Comparison of ENCODE assay signal across 17 cellular contexts in genomic region chr4:140993969-140994459, GRCh38.
"Had no signal": no experiment of that assay in that cellular context is flagged by ENCODE, and none has a peak within 500 bp of the region (broad histone marks: within the 10 kb centered on the region; RNA-seq: fewer than 3 reads in every experiment).

No MANE protein-coding gene starts in this region.

- H3K27ac ChIP-seq: gastrocnemius medialis, left lung, right lobe of liver, upper lobe of left lung, WERI-Rb-1 had no signal

- ATAC-seq: activated CD8-positive, alpha-beta memory T cell treated with anti-CD3 and anti-CD28 coated beads, Interleukin-2, amount 10 ng/mL, durations not matched to agents 7 days and 5 days; activated naive CD4-positive, alpha-beta T cell treated with anti-CD3 and anti-CD28 coated beads, Interleukin-2, amount 50 U/mL, for 72 hours; gastrocnemius medialis; left lung; natural killer cell treated with Interleukin-12 subunit alpha and Interleukin-12 subunit beta and Interleukin-15 and Interleukin-18, amount 100 ng/mL, for 72 hours; stimulated activated effector memory CD8-positive, alpha-beta T cell treated with anti-CD3 and anti-CD28 coated beads, Interleukin-12 subunit alpha, Interleukin-12 subunit beta, amount 100 ng/mL, for 72 hours had no signal

- H3K9me3 ChIP-seq: gastrocnemius medialis, left lung, right lobe of liver, upper lobe of left lung had no signal

- H3K4me1 ChIP-seq: left lung, upper lobe of left lung had no signal

- H3K4me3 ChIP-seq: gastrocnemius medialis, left lung, right lobe of liver, upper lobe of left lung had no signal

- H3K36me3 ChIP-seq: gastrocnemius medialis, left lung, right lobe of liver, upper lobe of left lung, WERI-Rb-1 had no signal

- DNase-seq: activated CD4-positive, alpha-beta memory T cell treated with anti-CD3 and anti-CD28 coated beads for 36 hours; activated CD8-positive, alpha-beta memory T cell treated with anti-CD3 and anti-CD28 coated beads, Interleukin-2, amount 10 ng/mL, durations not matched to agents 7 days and 5 days; activated effector memory CD4-positive, alpha-beta T cell treated with anti-CD3 and anti-CD28 coated beads, Interleukin-2, amount 50 U/mL, for 16 hours; activated T-cell treated with anti-CD3 and anti-CD28 coated beads, Interleukin-2, amount 50 U/mL, for 24 hours; amniotic stem cell; effector memory CD4-positive, alpha-beta T cell; gastrocnemius medialis; left lung; nucleus accumbens; right lobe of liver; SIG-M5; stimulated activated CD4-positive, alpha-beta T cell treated with anti-CD3 and anti-CD28 coated beads, Interleukin-2, amount 100 ng/mL, for 24 hours; upper lobe of left lung; WERI-Rb-1 had no signal

- H3K27me3 ChIP-seq: gastrocnemius medialis, left lung, right lobe of liver, upper lobe of left lung had no signal
